8 cellular contexts compared by ENCODE assay signal in the genomic region with DNA sequence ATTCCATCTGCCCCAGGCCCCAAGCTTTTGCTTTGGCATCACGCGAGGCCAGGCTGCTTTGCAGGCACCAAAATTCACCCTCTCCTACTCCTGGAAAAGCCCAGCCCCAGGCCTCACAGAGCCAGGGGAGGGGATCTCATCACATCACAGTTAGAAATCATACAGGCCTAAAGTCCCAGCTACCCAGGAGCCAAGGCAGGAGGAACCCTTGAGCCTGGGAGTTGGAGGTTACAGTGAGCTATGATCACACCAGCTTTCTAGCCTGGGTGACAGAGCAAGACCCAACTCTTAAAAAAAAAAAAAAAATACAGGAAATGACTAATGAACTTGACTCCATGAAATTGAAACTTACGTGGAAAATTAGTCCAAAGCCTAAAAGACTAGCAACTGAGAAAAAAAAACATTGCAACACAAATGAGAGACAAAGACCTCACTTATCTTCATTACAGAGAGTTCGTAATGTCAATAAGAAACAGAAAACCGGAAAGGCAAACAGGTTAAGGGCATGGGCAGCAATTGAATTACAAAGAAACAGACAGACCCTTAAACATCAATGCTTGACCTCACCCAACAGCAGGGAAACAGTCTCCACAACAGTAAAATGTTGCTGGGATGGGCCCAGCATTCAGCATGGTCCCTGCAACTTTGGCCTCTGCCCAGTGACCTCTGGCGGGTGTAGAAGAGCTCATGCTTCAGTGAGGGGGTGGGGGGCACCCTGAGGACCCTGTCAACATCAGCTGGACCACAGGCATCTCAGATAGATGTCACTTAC.
DNase-seq lines count a peak whose midpoint lies in the region; ATAC-seq and TF ChIP-seq lines count a peak whose summit lies in the region.

No MANE protein-coding gene starts in this region.

- H3K9ac ChIP-seq in stomach smooth muscle (ENCODE audit: low read length in 2 of 2) = no peak overlapping the region

- H3K27ac Mint-ChIP-seq in activated CD8-positive, alpha-beta memory T cell treated with anti-CD3 and anti-CD28 coated beads, Interleukin-2, amount 10 ng/mL, durations not matched to agents 7 days and 5 days = peak overlapping the region; percentile 82
- peak overlapping the region; percentile 58 for H3K27ac Mint-ChIP-seq in activated CD8-positive, alpha-beta T cell treated with anti-CD3 and anti-CD28 coated beads for 36 hours

- 62 to 70% (median 64%) methylated on average over 6 of the region's 6 CpGs for WGBS in heart left ventricle, 4 donors

- H3K4me3 ChIP-seq in heart left ventricle (no peak overlapping the region), stomach smooth muscle (ENCODE audit: low read length in 2 of 2) (no peak overlapping the region)

- peaks cover 7% of the 10 kb centered on the region for H3K27me3 Mint-ChIP-seq in activated CD8-positive, alpha-beta memory T cell treated with anti-CD3 and anti-CD28 coated beads, Interleukin-2, amount 10 ng/mL, durations not matched to agents 7 days and 5 days
- H3K27me3 Mint-ChIP-seq in activated CD8-positive, alpha-beta T cell treated with anti-CD3 and anti-CD28 coated beads for 36 hours = no peaks in the 10 kb centered on the region

- TF ChIP-seq CTCF in activated CD8-positive, alpha-beta T cell treated with anti-CD3 and anti-CD28 coated beads for 36 hours (IDR thresholded peaks at IDR 0.05) = no peak
- TF ChIP-seq CTCF in heart left ventricle (IDR thresholded peaks at IDR 0.05) = no peak
- TF ChIP-seq CTCF in GM13976 (IDR thresholded peaks at IDR 0.05; ENCODE audit: borderline replicate concordance, control extremely low read depth, extremely low read depth, insufficient read depth, missing control alignments) = no peak

- peak; percentile 45 for ATAC-seq in activated CD8-positive, alpha-beta memory T cell treated with anti-CD3 and anti-CD28 coated beads, Interleukin-2, amount 10 ng/mL, durations not matched to agents 7 days and 5 days
- peak; percentile 74 for ATAC-seq in activated CD8-positive, alpha-beta T cell treated with anti-CD3 and anti-CD28 coated beads for 36 hours
- ATAC-seq in heart left ventricle (peak; percentile 52 to 90 (median 76)), GM21381 (IDR thresholded peaks at IDR 0.05; ENCODE audit: unreplicated experiment) (no peak)

- TF ChIP-seq POLR2A in heart left ventricle (IDR thresholded peaks at IDR 0.05) = no peak

- in situ Hi-C loops in GM13976 (cut with MboI; ENCODE audit: low sequenced_read_pairs, unreplicated experiment) = no loop called here

- intact Hi-C loops in activated CD8-positive, alpha-beta T cell treated with anti-CD3 and anti-CD28 coated beads for 36 hours (cut with micrococcal nuclease) = no loop called here
- intact Hi-C loops in heart left ventricle (cut with DNase I) = loop anchor here in 1 of 10 donors (10.0 kb wide), 1 partner anchor 626 kb away; no protein-coding TSS in a partner anchor

- H3K36me3 Mint-ChIP-seq in activated CD8-positive, alpha-beta memory T cell treated with anti-CD3 and anti-CD28 coated beads, Interleukin-2, amount 10 ng/mL, durations not matched to agents 7 days and 5 days = no peaks in the 10 kb centered on the region
- no peaks in the 10 kb centered on the region for H3K36me3 Mint-ChIP-seq in activated CD8-positive, alpha-beta T cell treated with anti-CD3 and anti-CD28 coated beads for 36 hours (ENCODE audit: low read depth)

- peaks cover 10% of the 10 kb centered on the region for H3K4me1 Mint-ChIP-seq in activated CD8-positive, alpha-beta memory T cell treated with anti-CD3 and anti-CD28 coated beads, Interleukin-2, amount 10 ng/mL, durations not matched to agents 7 days and 5 days
- H3K4me1 Mint-ChIP-seq in activated CD8-positive, alpha-beta T cell treated with anti-CD3 and anti-CD28 coated beads for 36 hours (ENCODE audit: low read depth) = peaks cover 9% of the 10 kb centered on the region

- no peaks in the 10 kb centered on the region for H3K9me3 Mint-ChIP-seq in activated CD8-positive, alpha-beta memory T cell treated with anti-CD3 and anti-CD28 coated beads, Interleukin-2, amount 10 ng/mL, durations not matched to agents 7 days and 5 days (ENCODE audit: low read depth)
- no peaks in the 10 kb centered on the region for H3K9me3 Mint-ChIP-seq in activated CD8-positive, alpha-beta T cell treated with anti-CD3 and anti-CD28 coated beads for 36 hours

- DNase-seq in activated CD8-positive, alpha-beta memory T cell treated with anti-CD3 and anti-CD28 coated beads, Interleukin-2, amount 10 ng/mL, durations not matched to agents 7 days and 5 days = no peak
- DNase-seq in activated CD8-positive, alpha-beta memory T cell treated with anti-CD3 and anti-CD28 coated beads for 24 hours = no peak
- no peak for DNase-seq in activated CD8-positive, alpha-beta T cell treated with anti-CD3 and anti-CD28 coated beads for 36 hours
- DNase-seq in heart left ventricle (peak in 2 of 5 donors; percentile 16 to 43), GM13976 (ENCODE audit: low spot score) (no peak), HT-29 (ENCODE audit: low spot score) (no peak)

- H3K36me3 ChIP-seq in heart left ventricle (peaks cover 0 to 24% (median 0%) of the 10 kb centered on the region in 9 donors), stomach smooth muscle (ENCODE audit: control insufficient read depth in 2 of 2, insufficient read depth in 2 of 2, low read length in 2 of 2) (no peaks in the 10 kb centered on the region)

- H3K4me1 ChIP-seq in heart left ventricle = peaks cover 0 to 36% (median 14%) of the 10 kb centered on the region in 12 donors
- H3K4me1 ChIP-seq in stomach smooth muscle (ENCODE audit: control insufficient read depth, insufficient read depth, low read length) = peaks cover 11% of the 10 kb centered on the region

- H3K27ac ChIP-seq in heart left ventricle (peak overlapping the region; percentile 40 to 77 (median 64)), stomach smooth muscle (ENCODE audit: low read length) (peak overlapping the region; percentile 41)

- CTCF ChIA-PET in activated CD8-positive, alpha-beta memory T cell treated with anti-CD3 and anti-CD28 coated beads, Interleukin-2, amount 10 ng/mL, durations not matched to agents 7 days and 5 days (lab: Charles Lee) = interaction anchor here (1.2 to 2.0 kb wide), 2 partner anchors 63 to 135 kb away, joined by 3 to 10 read pairs; no protein-coding TSS in a partner anchor
- CTCF ChIA-PET in activated CD8-positive, alpha-beta T cell treated with anti-CD3 and anti-CD28 coated beads for 36 hours (lab: Charles Lee) = interaction anchor here (1.1 to 1.9 kb wide), 3 partner anchors 17 to 124 kb away, joined by 4 to 5 read pairs (median 4); no protein-coding TSS in a partner anchor

- POLR2A ChIA-PET in activated CD8-positive, alpha-beta T cell treated with anti-CD3 and anti-CD28 coated beads for 36 hours (lab: Charles Lee) = no interaction called here

- no peaks in the 10 kb centered on the region for H3K9me3 ChIP-seq in heart left ventricle
- no peaks in the 10 kb centered on the region for H3K9me3 ChIP-seq in stomach smooth muscle (ENCODE audit: control insufficient read depth in 2 of 2, low read length in 2 of 2)

- no peaks in the 10 kb centered on the region for H3K27me3 ChIP-seq in heart left ventricle
- H3K27me3 ChIP-seq in stomach smooth muscle (ENCODE audit: control insufficient read depth in 1 of 2, insufficient read depth in 2 of 2, low read length in 2 of 2) = no peaks in the 10 kb centered on the region

- H3K4me3 Mint-ChIP-seq in activated CD8-positive, alpha-beta memory T cell treated with anti-CD3 and anti-CD28 coated beads, Interleukin-2, amount 10 ng/mL, durations not matched to agents 7 days and 5 days = no peak overlapping the region
- no peak overlapping the region for H3K4me3 Mint-ChIP-seq in activated CD8-positive, alpha-beta T cell treated with anti-CD3 and anti-CD28 coated beads for 36 hours
